10 cellular contexts compared by ENCODE assay signal in the genomic region with DNA sequence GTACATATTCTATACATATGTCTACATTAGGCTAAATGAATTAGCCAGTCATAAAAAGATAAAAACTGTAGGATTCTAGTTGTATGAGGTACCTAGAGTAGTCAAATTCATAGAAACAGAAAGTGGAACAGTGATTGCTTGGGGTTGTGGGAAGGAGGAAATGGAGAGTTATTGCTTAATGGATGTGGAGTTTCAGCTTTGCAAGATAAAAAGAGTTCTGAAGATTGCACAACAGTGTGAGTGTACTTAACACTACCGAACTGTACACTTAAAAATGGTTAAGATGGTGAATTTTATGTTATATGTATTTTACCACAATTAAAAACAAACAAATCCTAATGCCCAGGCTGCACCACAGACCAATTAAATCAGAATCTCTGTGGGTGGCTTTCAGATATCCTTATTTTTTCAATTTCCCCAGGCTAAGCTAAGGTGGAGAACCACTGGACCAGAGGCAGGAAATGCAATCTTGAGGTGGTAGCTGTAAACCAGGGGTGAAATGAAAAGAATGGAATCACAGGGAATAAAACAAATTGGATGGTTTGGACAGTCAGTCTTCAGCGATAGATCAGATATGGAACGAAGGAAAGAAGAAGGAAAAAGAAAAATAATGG.
DNase-seq lines count a peak whose midpoint lies in the region; ATAC-seq and TF ChIP-seq lines count a peak whose summit lies in the region.
"Had no signal": no experiment of that assay in that cellular context is flagged by ENCODE, and none has a peak within 500 bp of the region (broad histone marks: within the 10 kb centered on the region; RNA-seq: fewer than 3 reads in every experiment).

No MANE protein-coding gene starts in this region.

- no peak for TF ChIP-seq EP300 in sigmoid colon (IDR thresholded peaks at IDR 0.05)

- no peak overlapping the region for H3K27ac ChIP-seq in aorta (ENCODE audit: low read depth in 1 of 2, low read length in 2 of 2)
- no peak overlapping the region for H3K27ac ChIP-seq in sigmoid colon

- no peaks in the 10 kb centered on the region for H3K9me3 ChIP-seq in T-helper 17 cell (ENCODE audit: control insufficient read depth, low read length, poor library complexity, severe bottlenecking)
- no peaks in the 10 kb centered on the region for H3K9me3 ChIP-seq in aorta (ENCODE audit: control insufficient read depth, low read length)
- no peaks in the 10 kb centered on the region for H3K9me3 ChIP-seq in sigmoid colon

- H3K4me3 Mint-ChIP-seq in T-helper 17 cell: no peak overlapping the region

- no peaks in the 10 kb centered on the region for H3K27me3 Mint-ChIP-seq in T-helper 17 cell

- ATAC-seq in HG02610 (IDR thresholded peaks at IDR 0.05; ENCODE audit: unreplicated experiment) (peak; percentile 46), T-helper 17 cell (peak; percentile 44), aorta (ENCODE audit: low FRiP score) (no peak)

- H3K27me3 ChIP-seq in aorta (ENCODE audit: control insufficient read depth in 1 of 2, insufficient read depth in 2 of 2, low read length in 1 of 2): no peaks in the 10 kb centered on the region
- no peaks in the 10 kb centered on the region for H3K27me3 ChIP-seq in sigmoid colon

- intact Hi-C loops in aorta (cut with DNase I): no loop called here
- intact Hi-C loops in sigmoid colon (cut with DNase I): no loop called here

- no peak for TF ChIP-seq POLR2A in sigmoid colon (IDR thresholded peaks at IDR 0.05)

- TF ChIP-seq CTCF in AG09319 (IDR thresholded peaks at IDR 0.05; ENCODE audit: low read depth, low read length): no peak
- no peak for TF ChIP-seq CTCF in sigmoid colon (IDR thresholded peaks at IDR 0.05)

- peak overlapping the region; percentile 42 for H3K27ac Mint-ChIP-seq in T-helper 17 cell

- H3K4me1 ChIP-seq in aorta (ENCODE audit: control insufficient read depth in 1 of 2, insufficient read depth in 2 of 2, low read length in 2 of 2) (no peaks in the 10 kb centered on the region), sigmoid colon (no peaks in the 10 kb centered on the region)

- H3K36me3 Mint-ChIP-seq in T-helper 17 cell (ENCODE audit: low read depth): no peaks in the 10 kb centered on the region

- DNase-seq in AG09319 (ENCODE audit: extremely low read depth, low read depth) (peak; percentile 4), T-helper 17 cell (no peak), kidney tubule cell (ENCODE audit: low spot score) (peak; percentile 21), aorta (no peak), sigmoid colon (no peak), NCI-H146 treated with DMSO at 0.1 percent for 48 hours (lab: John Stamatoyannopoulos, UW; ENCODE audit: unreplicated experiment) (no peak), 8988T (no peak)
- DNase-seq: activated gamma-delta T cell; stimulated activated CD4-positive, alpha-beta T cell treated with anti-CD3 and anti-CD28 coated beads, Interleukin-12 subunit alpha, Interleukin-12 subunit beta, amount 100 ng/mL, for 4 hours had no signal

- H3K4me1 Mint-ChIP-seq in T-helper 17 cell: peaks cover 33% of the 10 kb centered on the region

- H3K4me3 ChIP-seq in aorta (ENCODE audit: low read length in 2 of 2) (no peak overlapping the region), sigmoid colon (no peak overlapping the region)

- H3K36me3 ChIP-seq in aorta (ENCODE audit: control insufficient read depth in 1 of 2, insufficient read depth in 2 of 2, low read length in 1 of 2) (no peaks in the 10 kb centered on the region), sigmoid colon (no peaks in the 10 kb centered on the region)

- 93 to 97% methylated on average over 3 of the region's 3 CpGs for WGBS in aorta, 2 donors
- WGBS in sigmoid colon, 2 donors: 64 to 69% methylated on average over 3 of the region's 3 CpGs

Comparison
In these comparisons a context has a peak if more than half of its experiments do, and no peak if none do; other contexts are left out.
1. DNase-seq: peak in AG09319 (single experiment) and kidney tubule cell (single experiment); none in T-helper 17 cell (0 of 3), aorta (0 of 2), sigmoid colon (single experiment), NCI-H146 treated with DMSO at 0.1 percent for 48 hours (single experiment) and 8988T (single experiment).